ENCODE assay signal across 3 cellular contexts in genomic region chr1:31282426-31282825, GRCh38. TPM values are rescaled to one million over a fixed set of nuclear protein-coding genes. Genes with fewer than 3 reads are reported as not detected.
"Had no signal": no experiment of that assay in that cellular context is flagged by ENCODE, and none has a peak within 500 bp of the region (broad histone marks: within the 10 kb centered on the region; RNA-seq: fewer than 3 reads in every experiment).

No MANE protein-coding gene starts in this region.

RNA-seq across cellular contexts. Expression of gene NKAIN1, which starts 42.7 kb away (rescaled TPM):
- total RNA-seq: OCI-LY7, Peyer's patch, Right ventricle myocardium superior had no signal
